In genomic region chr19:49812997-49813861, GRCh38 we compare ENCODE assay signal across 1 cellular context.
TF ChIP-seq lines count a peak whose summit lies in the region.

Gene FUZ (minus strand): TSS chr19:49813292. CDS start chr19:49813106, 186 bp downstream.

TF ChIP-seq in liver, 16 proteins besides CTCF, POLR2A, EP300 and RAD21 (continued from another document):
- peak; percentile 41 for TF ChIP-seq FOXA1 (IDR thresholded peaks at IDR 0.05)
- TF ChIP-seq MAX (IDR thresholded peaks at IDR 0.05): no peak
- peak; percentile 51 for TF ChIP-seq NR2F2 (IDR thresholded peaks at IDR 0.05)
TF ChIP-seq in liver: peak in this region for 9.
